Comparison of ENCODE assay signal across 8 cellular contexts in the genomic region with DNA sequence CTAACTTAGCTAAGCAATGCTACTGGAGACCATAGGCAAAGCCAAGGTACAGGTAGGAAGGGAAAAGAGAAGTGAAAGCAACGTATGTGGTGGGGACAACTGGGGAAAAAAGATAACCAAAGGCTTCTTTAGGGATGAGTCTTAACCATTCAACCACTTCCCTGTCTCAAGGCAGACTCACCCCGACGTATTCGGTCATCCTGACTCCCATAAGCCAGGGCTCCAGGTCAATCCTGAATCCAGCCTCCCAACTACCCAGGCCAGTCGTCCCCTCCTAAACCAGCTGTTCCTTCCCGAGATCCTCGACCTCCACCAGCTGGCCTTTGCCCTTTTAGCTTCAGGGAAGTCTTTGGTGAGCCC. TPM values are rescaled to one million over a fixed set of nuclear protein-coding genes. Genes with fewer than 3 reads are reported as not detected.
A peak's percentile ranks its signal among the peaks of the same experiment; 100 is the strongest.
DNase-seq lines count a peak whose midpoint lies in the region; ATAC-seq and TF ChIP-seq lines count a peak whose summit lies in the region.

No MANE protein-coding gene starts in this region.

- peaks cover 34% of the 10 kb centered on the region for H3K79me2 ChIP-seq in Loucy (ENCODE audit: insufficient read depth, low read length)

- H4K20me1 ChIP-seq in Loucy (ENCODE audit: insufficient read depth, low read length, poor library complexity, severe bottlenecking): no peaks in the 10 kb centered on the region

- H3K14ac ChIP-seq in mesenchymal stem cell (ENCODE audit: low read length in 2 of 2): peak overlapping the region in 1 of 2 experiments; percentile 80

- H3K9me3 Mint-ChIP-seq in central memory CD8-positive, alpha-beta T cell: no peaks in the 10 kb centered on the region

- no peaks in the 10 kb centered on the region for H3K27me3 Mint-ChIP-seq in central memory CD8-positive, alpha-beta T cell

- 2% methylated on average over 6 of the region's 7 CpGs for WGBS in mesenchymal stem cell

- H4K91ac ChIP-seq in mesenchymal stem cell (ENCODE audit: low read length): peak overlapping the region; percentile 19

- no peak overlapping the region for H2AK5ac ChIP-seq in mesenchymal stem cell (ENCODE audit: low read length, severe bottlenecking)

- H3K36me3 Mint-ChIP-seq in central memory CD8-positive, alpha-beta T cell (ENCODE audit: insufficient read depth): peaks cover 27% of the 10 kb centered on the region

- peak overlapping the region in 1 of 2 experiments; percentile 94 for H3K4ac ChIP-seq in mesenchymal stem cell (ENCODE audit: low read depth in 1 of 2, low read length in 2 of 2)

- peak overlapping the region; percentile 98 for H3K27ac Mint-ChIP-seq in central memory CD8-positive, alpha-beta T cell (ENCODE audit: low read depth)

- peaks cover 20% of the 10 kb centered on the region for H3K4me1 ChIP-seq in Loucy (ENCODE audit: insufficient read depth, low read length, poor library complexity, severe bottlenecking)
- H3K4me1 ChIP-seq in mesenchymal stem cell (ENCODE audit: control insufficient read depth, insufficient read depth, low read depth, low read length): peaks cover 22% of the 10 kb centered on the region

- H3K4me3 Mint-ChIP-seq in central memory CD8-positive, alpha-beta T cell: peak overlapping the region; percentile 99

- H3K27me3 ChIP-seq in Loucy (ENCODE audit: insufficient read depth, low read length, poor library complexity, severe bottlenecking): no peaks in the 10 kb centered on the region
- no peaks in the 10 kb centered on the region for H3K27me3 ChIP-seq in mesenchymal stem cell (ENCODE audit: control insufficient read depth in 1 of 2, insufficient read depth in 1 of 2, low read length in 2 of 2)

- no peak overlapping the region for H2BK120ac ChIP-seq in mesenchymal stem cell (ENCODE audit: low read depth, low read length)

- peak; percentile 50 for DNase-seq in EH (ENCODE audit: low read depth)
- no peak for DNase-seq in central memory CD8-positive, alpha-beta T cell (ENCODE audit: low spot score in 2 of 2)
- peak; percentile 61 for DNase-seq in mesenchymal stem cell
- no peak for DNase-seq in NCI-H69 (lab: John Stamatoyannopoulos, UW)
- DNase-seq in NCI-H774 (lab: John Stamatoyannopoulos, UW): no peak
- no peak for DNase-seq in DMS153 treated with DMSO at 0.1 percent for 48 hours (lab: John Stamatoyannopoulos, UW; ENCODE audit: unreplicated experiment)

- peak overlapping the region; percentile 73 for H2BK15ac ChIP-seq in mesenchymal stem cell (ENCODE audit: low read depth, poor library complexity, severe bottlenecking)

- H2AFZ ChIP-seq in Loucy (ENCODE audit: low read length) (peak overlapping the region; percentile 93), mesenchymal stem cell (ENCODE audit: low read depth, low read length) (peak overlapping the region; percentile 95)

- ATAC-seq in GM21723 (IDR thresholded peaks at IDR 0.05; ENCODE audit: unreplicated experiment): peak; percentile 27
- peak; percentile 8 for ATAC-seq in central memory CD8-positive, alpha-beta T cell (replicated peaks; ENCODE audit: extremely low read depth, poor library complexity, severe bottlenecking)

- no peaks in the 10 kb centered on the region for H3F3A ChIP-seq in Loucy (ENCODE audit: low read depth)

- no peak for TF ChIP-seq CTCF in Loucy (conservative IDR thresholded peaks at IDR 0.05; ENCODE audit: low read length)

- H3K36me3 ChIP-seq in Loucy (ENCODE audit: insufficient read depth, low read length) (peaks cover 7% of the 10 kb centered on the region; the same call in 1 of the 2 replicates), mesenchymal stem cell (ENCODE audit: control insufficient read depth in 1 of 2, insufficient read depth in 2 of 2, low read depth in 1 of 2, low read length in 2 of 2) (peaks cover 18 to 22% of the 10 kb centered on the region in 2 experiments)

- H2BK5ac ChIP-seq in mesenchymal stem cell (ENCODE audit: low read depth, low read length, poor library complexity, severe bottlenecking): no peak overlapping the region

- H3K79me1 ChIP-seq in mesenchymal stem cell (replicated peaks; ENCODE audit: low read length, poor library complexity, severe bottlenecking): peaks cover 18% of the 10 kb centered on the region

- peak overlapping the region; percentile 94 for H3K4me3 ChIP-seq in Loucy (ENCODE audit: low read length, poor library complexity, severe bottlenecking)
- peak overlapping the region; percentile 83 to 93 for H3K4me3 ChIP-seq in mesenchymal stem cell (ENCODE audit: insufficient read depth in 1 of 2, low read depth in 1 of 2, low read length in 2 of 2)

- H3K9me2 ChIP-seq in Loucy (replicated peaks; ENCODE audit: low read depth, low read length): no peaks in the 10 kb centered on the region

- H3K4me2 ChIP-seq in Loucy (ENCODE audit: low read depth, low read length, poor library complexity, severe bottlenecking) (peak overlapping the region; percentile 94), mesenchymal stem cell (ENCODE audit: low read length, poor library complexity, severe bottlenecking) (peak overlapping the region; percentile 70)

- H3K27ac ChIP-seq in mesenchymal stem cell (ENCODE audit: low read length, poor library complexity, severe bottlenecking): peak overlapping the region; percentile 86

- no peaks in the 10 kb centered on the region for H3K9me3 ChIP-seq in Loucy (ENCODE audit: insufficient read depth, low read depth, low read length)
- no peaks in the 10 kb centered on the region for H3K9me3 ChIP-seq in mesenchymal stem cell (ENCODE audit: control insufficient read depth, low read length)

- H3K4me1 Mint-ChIP-seq in central memory CD8-positive, alpha-beta T cell: peaks cover 19% of the 10 kb centered on the region

- no peak overlapping the region for H2BK12ac ChIP-seq in mesenchymal stem cell (ENCODE audit: low read length in 2 of 2)

- H3K23ac ChIP-seq in mesenchymal stem cell (ENCODE audit: low read length in 2 of 2): peak overlapping the region in 1 of 2 experiments; percentile 1

- H3K18ac ChIP-seq in mesenchymal stem cell (ENCODE audit: low read depth in 1 of 2, low read length in 2 of 2): peak overlapping the region; percentile 25 to 96

- H4K8ac ChIP-seq in mesenchymal stem cell (ENCODE audit: low read length): peak overlapping the region; percentile 87

- peak overlapping the region; percentile 94 for H3K9ac ChIP-seq in Loucy (ENCODE audit: low read depth, low read length, poor library complexity, severe bottlenecking)
- H3K9ac ChIP-seq in mesenchymal stem cell (ENCODE audit: low read length): peak overlapping the region; percentile 93

RNA-seq across cellular contexts. Expression of gene ACP2, which starts 0.3 kb away (rescaled TPM):
- 33.5 TPM for polyA plus RNA-seq in mesenchymal stem cell (2013, experiment 1 of 2)
- polyA plus RNA-seq in mesenchymal stem cell (2013, experiment 2 of 2): 31.7 TPM

RNA-seq across cellular contexts. Expression of gene NR1H3, which starts 9.5 kb away (rescaled TPM):
- 21.5 TPM for polyA plus RNA-seq in mesenchymal stem cell (2013, experiment 1 of 2)
- 20.0 TPM for polyA plus RNA-seq in mesenchymal stem cell (2013, experiment 2 of 2)

RNA-seq across cellular contexts. Expression of gene MADD, which starts 21.6 kb away (rescaled TPM):
- polyA plus RNA-seq in mesenchymal stem cell (2013, experiment 1 of 2): 18.6 TPM
- polyA plus RNA-seq in mesenchymal stem cell (2013, experiment 2 of 2): 17.8 TPM

RNA-seq across cellular contexts. Expression of gene DDB2, which starts 33.5 kb away (rescaled TPM):
- 32.7 TPM for polyA plus RNA-seq in mesenchymal stem cell (2013, experiment 1 of 2)
- polyA plus RNA-seq in mesenchymal stem cell (2013, experiment 2 of 2): 30.8 TPM

Comparison
In these comparisons a context has a peak if more than half of its experiments do, and no peak if none do; other contexts are left out.
1. DNase-seq: peak in EH (single experiment) and mesenchymal stem cell (single experiment); none in central memory CD8-positive, alpha-beta T cell (0 of 2), NCI-H69 (single experiment), NCI-H774 (single experiment) and DMS153 treated with DMSO at 0.1 percent for 48 hours (single experiment).